In genomic region chr15:86855307-86855706, GRCh38 we compare ENCODE assay signal across 20 cellular contexts.
"Had no signal": no experiment of that assay in that cellular context is flagged by ENCODE, and none has a peak within 500 bp of the region (broad histone marks: within the 10 kb centered on the region; RNA-seq: fewer than 3 reads in every experiment).

No MANE protein-coding gene starts in this region.

- H3K27me3 ChIP-seq: breast epithelium, neutrophil, tibial artery had no signal

- H3K4me1 ChIP-seq: breast epithelium, parathyroid adenoma, tibial artery had no signal

- H3K79me2 ChIP-seq: parathyroid adenoma had no signal

- ATAC-seq: esophagus mucosa; natural killer cell treated with Interleukin-12 subunit alpha and Interleukin-12 subunit beta and Interleukin-15 and Interleukin-18, amount 100 ng/mL, for 72 hours had no signal

- H3K36me3 Mint-ChIP-seq: natural killer cell treated with Interleukin-12 subunit alpha and Interleukin-12 subunit beta and Interleukin-15 and Interleukin-18, amount 100 ng/mL, for 72 hours had no signal

- H3K4me3 Mint-ChIP-seq: natural killer cell treated with Interleukin-12 subunit alpha and Interleukin-12 subunit beta and Interleukin-15 and Interleukin-18, amount 100 ng/mL, for 72 hours had no signal

- H3K36me3 ChIP-seq: breast epithelium, neutrophil, tibial artery, WERI-Rb-1 had no signal

- H3K27ac Mint-ChIP-seq: natural killer cell treated with Interleukin-12 subunit alpha and Interleukin-12 subunit beta and Interleukin-15 and Interleukin-18, amount 100 ng/mL, for 72 hours had no signal

- H3K9me3 ChIP-seq: breast epithelium, neutrophil, tibial artery had no signal

- H3K4me3 ChIP-seq: breast epithelium, tibial artery had no signal

- H3K27ac ChIP-seq: breast epithelium, neutrophil, parathyroid adenoma, tibial artery, WERI-Rb-1 had no signal

- DNase-seq: activated CD4-positive, alpha-beta T cell treated with anti-CD3 and anti-CD28 coated beads for 1 hour; activated CD8-positive, alpha-beta memory T cell treated with anti-CD3 and anti-CD28 coated beads for 24 hours; activated CD8-positive, alpha-beta memory T cell treated with anti-CD3 and anti-CD28 coated beads, Interleukin-2, amount 50 U/mL, for 48 hours; activated effector memory CD4-positive, alpha-beta T cell treated with Interleukin-2 at 50 U/mL for 16 hours; activated naive CD4-positive, alpha-beta T cell treated with anti-CD3 and anti-CD28 coated beads, Interleukin-2, amount 50 U/mL, for 16 hours; activated T-cell treated with anti-CD3 and anti-CD28 coated beads, Interleukin-2, amount 50 U/mL, for 48 hours; aorta; cerebellar nuclear complex; effector CD4-positive, alpha-beta T cell; stimulated activated CD4-positive, alpha-beta T cell treated with anti-CD3 and anti-CD28 coated beads, Interleukin-12 subunit alpha, Interleukin-12 subunit beta, amount 100 ng/mL, for 4 hours; stimulated activated CD4-positive, alpha-beta T cell treated with anti-CD3 and anti-CD28 coated beads, Interleukin-1b, Interleukin-23, amount 100 ng/mL, for 48 hours; stimulated activated CD8-positive, alpha-beta memory T cell treated with anti-CD3 and anti-CD28 coated beads, Interleukin-4, amount 100 ng/mL, for 48 hours; stimulated activated naive CD4-positive, alpha-beta T cell; tibial artery; WERI-Rb-1 had no signal

- H3K9ac ChIP-seq: parathyroid adenoma had no signal

- H2AFZ ChIP-seq: parathyroid adenoma had no signal
